ENCODE assay signal across 17 cellular contexts in genomic region chr12:109737111-109737510, GRCh38. TPM values are rescaled to one million over a fixed set of nuclear protein-coding genes. Genes with fewer than 3 reads are reported as not detected.
DNase-seq lines count a peak whose midpoint lies in the region; ATAC-seq and TF ChIP-seq lines count a peak whose summit lies in the region.
"Had no signal": no experiment of that assay in that cellular context is flagged by ENCODE, and none has a peak within 500 bp of the region (broad histone marks: within the 10 kb centered on the region; RNA-seq: fewer than 3 reads in every experiment).

No MANE protein-coding gene starts in this region.

- peak overlapping the region; percentile 38 for H2AFZ ChIP-seq in parathyroid adenoma

- no peak overlapping the region for H3K4me2 ChIP-seq in parathyroid adenoma (ENCODE audit: low read length)

- peaks cover 21% of the 10 kb centered on the region for H3K27me3 Mint-ChIP-seq in activated CD8-positive, alpha-beta memory T cell treated with anti-CD3 and anti-CD28 coated beads, Interleukin-2, amount 10 ng/mL, durations not matched to agents 7 days and 5 days

- H3K27ac ChIP-seq in HUES64 (ENCODE audit: low read depth, low read length) (peak overlapping the region; percentile 35; the same call in 1 of the 2 replicates), parathyroid adenoma (no peak overlapping the region)
- H3K27ac ChIP-seq: upper lobe of right lung had no signal

- DNase-seq in activated CD8-positive, alpha-beta memory T cell treated with anti-CD3 and anti-CD28 coated beads, Interleukin-2, amount 50 U/mL, for 4 hours = peak; percentile 4
- DNase-seq in activated CD8-positive, alpha-beta memory T cell treated with anti-CD3 and anti-CD28 coated beads, Interleukin-2, amount 10 ng/mL, durations not matched to agents 7 days and 5 days = no peak
- peak in 23 of 42 donors; percentile 1 to 32 (median 7) for DNase-seq in head of caudate nucleus
- DNase-seq in amygdala (lab: John Stamatoyannopoulos, UW) = no peak
- no peak for DNase-seq in NCI-H2081 treated with DMSO at 0.1 percent for 48 hours (lab: John Stamatoyannopoulos, UW)
- DNase-seq: DMS153; effector CD8-positive, alpha-beta T cell; mammary epithelial cell; naive B cell; stimulated activated CD4-positive, alpha-beta T cell treated with anti-CD3 and anti-CD28 coated beads, Interleukin-4, amount 100 ng/mL, for 1 hour had no signal

- no peak overlapping the region for H3K4me3 Mint-ChIP-seq in activated CD8-positive, alpha-beta memory T cell treated with anti-CD3 and anti-CD28 coated beads, Interleukin-2, amount 10 ng/mL, durations not matched to agents 7 days and 5 days
- H3K4me3 Mint-ChIP-seq: activated T-helper 17 cell treated with anti-CD3 and anti-CD28 coated beads, Interleukin-2, amount 50 U/mL, for 72 hours; central memory CD8-positive, alpha-beta T cell had no signal

- no peak for ATAC-seq in activated CD8-positive, alpha-beta memory T cell treated with anti-CD3 and anti-CD28 coated beads, Interleukin-2, amount 10 ng/mL, durations not matched to agents 7 days and 5 days
- no peak for ATAC-seq in GM21515 (IDR thresholded peaks at IDR 0.05; ENCODE audit: unreplicated experiment)
- ATAC-seq: activated T-helper 17 cell treated with anti-CD3 and anti-CD28 coated beads, Interleukin-2, amount 50 U/mL, for 72 hours had no signal

- 7% methylated on average over 2 of the region's 2 CpGs for WGBS in HUES64

- H3K4me1 ChIP-seq in HUES64 (ENCODE audit: insufficient read depth, low read length) = peaks cover 20% of the 10 kb centered on the region
- H3K4me1 ChIP-seq in parathyroid adenoma = peaks cover 31% of the 10 kb centered on the region
- H3K4me1 ChIP-seq: upper lobe of right lung had no signal

- H3K36me3 Mint-ChIP-seq in activated CD8-positive, alpha-beta memory T cell treated with anti-CD3 and anti-CD28 coated beads, Interleukin-2, amount 10 ng/mL, durations not matched to agents 7 days and 5 days = no peaks in the 10 kb centered on the region
- H3K36me3 Mint-ChIP-seq: naive B cell had no signal

- H3K36me3 ChIP-seq in HUES64 (ENCODE audit: insufficient read depth, low read length) = no peaks in the 10 kb centered on the region
- no peaks in the 10 kb centered on the region for H3K36me3 ChIP-seq in parathyroid adenoma (ENCODE audit: control insufficient read depth, insufficient read depth, low read length)
- H3K36me3 ChIP-seq: upper lobe of right lung had no signal

- no peaks in the 10 kb centered on the region for H3K4me1 Mint-ChIP-seq in activated CD8-positive, alpha-beta memory T cell treated with anti-CD3 and anti-CD28 coated beads, Interleukin-2, amount 10 ng/mL, durations not matched to agents 7 days and 5 days
- H3K4me1 Mint-ChIP-seq: central memory CD8-positive, alpha-beta T cell; naive B cell had no signal

- no peaks in the 10 kb centered on the region for H3K79me2 ChIP-seq in parathyroid adenoma

- H3K9me3 ChIP-seq in HUES64 (ENCODE audit: insufficient read depth, low read depth, low read length) (no peaks in the 10 kb centered on the region), parathyroid adenoma (ENCODE audit: control insufficient read depth, low read length) (no peaks in the 10 kb centered on the region)
- H3K9me3 ChIP-seq: upper lobe of right lung had no signal

- intact Hi-C loops in head of caudate nucleus (cut with DNase I) = no loop called here

- no peak overlapping the region for H3K9ac ChIP-seq in HUES64 (ENCODE audit: low read depth, low read length)
- H3K9ac ChIP-seq in parathyroid adenoma = no peak overlapping the region

- CTCF ChIA-PET in activated CD8-positive, alpha-beta memory T cell treated with anti-CD3 and anti-CD28 coated beads, Interleukin-2, amount 10 ng/mL, durations not matched to agents 7 days and 5 days (lab: Charles Lee) = no interaction called here

- no peaks in the 10 kb centered on the region for H3K9me3 Mint-ChIP-seq in activated CD8-positive, alpha-beta memory T cell treated with anti-CD3 and anti-CD28 coated beads, Interleukin-2, amount 10 ng/mL, durations not matched to agents 7 days and 5 days (ENCODE audit: low read depth)
- H3K9me3 Mint-ChIP-seq: activated T-helper 17 cell treated with anti-CD3 and anti-CD28 coated beads, Interleukin-2, amount 50 U/mL, for 72 hours; central memory CD8-positive, alpha-beta T cell had no signal

- no peaks in the 10 kb centered on the region for H3K27me3 ChIP-seq in HUES64 (ENCODE audit: insufficient read depth, low read length)
- H3K27me3 ChIP-seq in parathyroid adenoma (ENCODE audit: control insufficient read depth, insufficient read depth, low read length) = no peaks in the 10 kb centered on the region

- H3K27ac Mint-ChIP-seq in activated CD8-positive, alpha-beta memory T cell treated with anti-CD3 and anti-CD28 coated beads, Interleukin-2, amount 10 ng/mL, durations not matched to agents 7 days and 5 days = no peak overlapping the region
- H3K27ac Mint-ChIP-seq: activated T-helper 17 cell treated with anti-CD3 and anti-CD28 coated beads, Interleukin-2, amount 50 U/mL, for 72 hours; naive B cell had no signal

- TF ChIP-seq CTCF in parathyroid adenoma (IDR thresholded peaks at IDR 0.05) = no peak

- H3K4me3 ChIP-seq in HUES64 (ENCODE audit: low read length) (no peak overlapping the region), parathyroid adenoma (ENCODE audit: low read depth, low read length) (no peak overlapping the region)
- H3K4me3 ChIP-seq: GM12878, upper lobe of right lung had no signal

RNA-seq across cellular contexts. Expression of gene FAM222A, which starts 23.5 kb away (rescaled TPM):
- 1 to 10 TPM in 1 of 2 experiments, under 1 TPM in 1; 0.70 to 1.6 TPM for total RNA-seq in activated CD8-positive, alpha-beta memory T cell treated with anti-CD3 and anti-CD28 coated beads, Interleukin-2, amount 10 ng/mL, durations not matched to agents 7 days and 5 days
- 3.2 TPM for polyA plus RNA-seq in HUES64 (2013, experiment 1 of 2)
- 2.4 TPM for polyA plus RNA-seq in HUES64 (2013, experiment 2 of 2)

Comparison
In these comparisons a context has a peak if more than half of its experiments do, and no peak if none do; other contexts are left out.
1. DNase-seq: peak in activated CD8-positive, alpha-beta memory T cell treated with anti-CD3 and anti-CD28 coated beads, Interleukin-2, amount 50 U/mL, for 4 hours (single experiment) and head of caudate nucleus (23 of 42); none in activated CD8-positive, alpha-beta memory T cell treated with anti-CD3 and anti-CD28 coated beads, Interleukin-2, amount 10 ng/mL, durations not matched to agents 7 days and 5 days (single experiment), amygdala (0 of 56) and NCI-H2081 treated with DMSO at 0.1 percent for 48 hours (single experiment).